In the genomic region with DNA sequence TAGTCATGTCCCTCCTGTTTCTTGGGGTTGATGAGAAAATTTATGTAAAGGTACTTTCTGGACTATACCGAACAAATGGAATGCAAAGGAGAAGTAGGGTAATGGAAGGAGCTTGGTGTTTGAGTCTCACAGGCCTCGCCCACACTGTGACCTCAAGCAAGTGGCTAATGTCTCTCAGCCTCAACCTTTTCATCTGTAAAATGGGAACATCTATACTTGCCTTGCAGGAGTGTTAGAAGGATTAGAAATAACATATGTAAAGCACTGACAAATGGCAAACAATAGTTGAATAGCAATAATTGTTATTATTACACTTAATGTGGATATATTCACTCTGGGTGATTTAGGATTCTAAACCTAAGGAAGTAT, we compare ENCODE assay signal across 14 cellular contexts. TPM values are rescaled to one million over a fixed set of nuclear protein-coding genes. Genes with fewer than 3 reads are reported as not detected.
DNase-seq lines count a peak whose midpoint lies in the region; ATAC-seq, FAIRE-seq and TF ChIP-seq lines count a peak whose summit lies in the region.
"Had no signal": no experiment of that assay in that cellular context is flagged by ENCODE, and none has a peak within 500 bp of the region (broad histone marks: within the 10 kb centered on the region; RNA-seq: fewer than 3 reads in every experiment).

No MANE protein-coding gene starts in this region.

- intact Hi-C loops in HepG2 (cut with micrococcal nuclease; ENCODE audit: unreplicated experiment) (loop anchor here (10.0 kb wide), 1 partner anchor 561 kb away; no protein-coding TSS in a partner anchor), right lobe of liver (cut with DNase I) (no loop called here), psoas muscle (cut with DNase I) (loop anchor here in 1 of 2 donors (1.0 to 5.0 kb wide), 2 partner anchors 21 to 41 kb away; no protein-coding TSS in a partner anchor)

- no peak for ATAC-seq in HepG2
- ATAC-seq in right lobe of liver: no peak
- ATAC-seq in psoas muscle: no peak
- ATAC-seq in GM21381 (IDR thresholded peaks at IDR 0.05; ENCODE audit: unreplicated experiment): no peak
- ATAC-seq in GM18861 (IDR thresholded peaks at IDR 0.05; ENCODE audit: unreplicated experiment): no peak

- TF ChIP-seq POLR2A in HepG2 (IDR thresholded peaks at IDR 0.05; ENCODE audit: insufficient read depth in 1 of 2, low read depth in 2 of 2, low read length in 2 of 2): no peak
- TF ChIP-seq POLR2A in right lobe of liver (IDR thresholded peaks at IDR 0.05): no peak

- in situ Hi-C loops in HepG2 (cut with HindIII; ENCODE audit: extremely low pct_ligation_motif_present, low pct_unique_long_range_greater_than_20kb): no loop called here

- no peak overlapping the region for H3K9ac ChIP-seq in HepG2 (ENCODE audit: insufficient read depth, low read depth, low read length)

- CTCF ChIA-PET in HepG2 (lab: Yijun Ruan, JAX; ENCODE audit: low intra/inter-chr PET ratio, low total read pairs): no interaction called here

- DNase-seq in HepG2 (ENCODE audit: low spot score) (no peak), right lobe of liver (no peak), psoas muscle (no peak), C1 segment of cervical spinal cord (lab: John Stamatoyannopoulos, UW) (no peak)
- no peak for DNase-seq in stimulated activated CD4-positive, alpha-beta T cell treated with anti-CD3 and anti-CD28 coated beads, Interleukin-4, amount 100 ng/mL, for 4 hours
- DNase-seq: activated naive CD8-positive, alpha-beta T cell treated with anti-CD3 and anti-CD28 coated beads for 36 hours; DMS53; effector memory CD4-positive, alpha-beta T cell; NCI-H1417 treated with DMSO at 0.1 percent for 48 hours; SHP77 had no signal

- no peak overlapping the region for H3K4me2 ChIP-seq in HepG2 (ENCODE audit: low read depth, low read length)

- H3K27me3 ChIP-seq in HepG2 (ENCODE audit: control insufficient read depth in 1 of 2, insufficient read depth in 2 of 2, low read length in 2 of 2) (no peaks in the 10 kb centered on the region), right lobe of liver (no peaks in the 10 kb centered on the region), esophagus (ENCODE audit: control insufficient read depth in 1 of 2, insufficient read depth in 2 of 2, low read length in 2 of 2) (no peaks in the 10 kb centered on the region), psoas muscle (ENCODE audit: insufficient read depth in 3 of 3, low read length in 2 of 3) (no peaks in the 10 kb centered on the region)
- H3K27me3 ChIP-seq: testis had no signal

- H4K20me1 ChIP-seq in HepG2 (ENCODE audit: insufficient read depth, low read length): no peaks in the 10 kb centered on the region

- TF ChIP-seq CTCF in HepG2 (CRISPR knock-in tag; IDR thresholded peaks at IDR 0.05): no peak
- no peak for TF ChIP-seq CTCF in right lobe of liver (IDR thresholded peaks at IDR 0.05)
- no peak for TF ChIP-seq CTCF in psoas muscle (IDR thresholded peaks at IDR 0.05)

- H3K36me3 ChIP-seq in HepG2 (replicated peaks in 1 of 2; ENCODE audit: control insufficient read depth in 1 of 2, insufficient read depth in 2 of 2, low read length in 2 of 2): no peaks in the 10 kb centered on the region
- no peaks in the 10 kb centered on the region for H3K36me3 ChIP-seq in right lobe of liver
- no peaks in the 10 kb centered on the region for H3K36me3 ChIP-seq in esophagus (ENCODE audit: control insufficient read depth in 2 of 2, insufficient read depth in 2 of 2, low read length in 1 of 2)
- H3K36me3 ChIP-seq in psoas muscle (ENCODE audit: insufficient read depth in 1 of 2, low read depth in 1 of 2): no peaks in the 10 kb centered on the region

- no peak overlapping the region for H2AFZ ChIP-seq in HepG2 (ENCODE audit: low read length)

- no peak for FAIRE-seq in HepG2 (lab: Jason Lieb, UNC)

- H3K4me3 ChIP-seq in HepG2 (replicated peaks in 1 of 3; ENCODE audit: insufficient read depth in 1 of 3, low read depth in 2 of 3, low read length in 3 of 3): no peak overlapping the region
- no peak overlapping the region for H3K4me3 ChIP-seq in right lobe of liver
- H3K4me3 ChIP-seq in esophagus (ENCODE audit: low read depth in 1 of 2, low read length in 2 of 2): no peak overlapping the region
- no peak overlapping the region for H3K4me3 ChIP-seq in psoas muscle
- H3K4me3 ChIP-seq: testis had no signal

- no peaks in the 10 kb centered on the region for H3K79me2 ChIP-seq in HepG2 (ENCODE audit: insufficient read depth, low read length)

- POLR2A ChIA-PET in HepG2 (lab: Yijun Ruan, JAX): no interaction called here

- BruUV-seq in HepG2 (replicated peaks; lab: Mats Ljungman, UMichigan): no TSS peak

- WGBS in HepG2 (ENCODE audit: low lambda C conversion rate): 89% methylated on average over 2 of the region's 2 CpGs
- 100% methylated on average over 2 of the region's 2 CpGs for WGBS in right lobe of liver (ENCODE audit: insufficient coverage, low coverage, low lambda C conversion rate, missing lambda C conversion rate)
- 72 to 85% methylated on average over 2 of the region's 2 CpGs for WGBS in esophagus, 2 donors
- 44 to 70% (median 53%) methylated on average over 2 of the region's 2 CpGs for WGBS in psoas muscle, 3 donors

- H3K4me1 ChIP-seq in HepG2 (ENCODE audit: insufficient read depth, low read length) (peaks cover 10% of the 10 kb centered on the region; the same call in 1 of the 2 replicates), right lobe of liver (peaks cover 0 to 7% (median 0%) of the 10 kb centered on the region in 4 donors), esophagus (ENCODE audit: control insufficient read depth in 2 of 2, insufficient read depth in 2 of 2, low read length in 1 of 2) (no peaks in the 10 kb centered on the region), psoas muscle (peaks cover 52% of the 10 kb centered on the region)

- H3K9me3 ChIP-seq in HepG2 (ENCODE audit: low read length) (no peaks in the 10 kb centered on the region), right lobe of liver (no peaks in the 10 kb centered on the region), esophagus (ENCODE audit: control insufficient read depth in 2 of 2, insufficient read depth in 1 of 2, low read depth in 1 of 2, low read length in 1 of 2) (no peaks in the 10 kb centered on the region), psoas muscle (no peaks in the 10 kb centered on the region)
- H3K9me3 ChIP-seq: testis had no signal

- TF ChIP-seq RAD21 in HepG2 (CRISPR knock-in tag; IDR thresholded peaks at IDR 0.05): no peak

- H3K27ac ChIP-seq in HepG2 (ENCODE audit: extremely low read length, insufficient read depth, low read length) (no peak overlapping the region), right lobe of liver (no peak overlapping the region), esophagus (ENCODE audit: low read depth in 2 of 2, low read length in 1 of 2) (peak overlapping the region; percentile 56 to 62), psoas muscle (peak overlapping the region; percentile 96)

- TF ChIP-seq EP300 in HepG2 (IDR thresholded peaks at IDR 0.05; ENCODE audit: low read depth in 2 of 2, low read length in 2 of 2): no peak
- no peak for TF ChIP-seq EP300 in HepG2 (CRISPR knock-in tag; IDR thresholded peaks at IDR 0.05; ENCODE audit: borderline replicate concordance)

RNA-seq across cellular contexts. Expression of gene PKIG, which starts 8.9 kb away (rescaled TPM):
- total RNA-seq in HepG2 (2016; rRNA removed; fragmentation: Illumina TruSeq; extraction: Trizol): 44.5 and 47.6 TPM in 2 replicates
- total RNA-seq in HepG2 (2016; cell fraction: cytosol; rRNA removed; fragmentation: Illumina TruSeq; extraction: Trizol; ENCODE audit: low read depth): 153 and 165 TPM in 2 replicates
- total RNA-seq in HepG2 (2016; cell fraction: insoluble cytoplasmic fraction; rRNA removed; fragmentation: Illumina TruSeq; extraction: Trizol): 46.5 and 47.5 TPM in 2 replicates
- 152 and 172 TPM in 2 replicates for total RNA-seq in HepG2 (2016; cell fraction: membrane; rRNA removed; fragmentation: Illumina TruSeq; extraction: Trizol)
- total RNA-seq in HepG2 (2016; cell fraction: nucleus; rRNA removed; fragmentation: Illumina TruSeq; extraction: Trizol): 15.9 and 17.5 TPM in 2 replicates
- polyA plus RNA-seq in HepG2 (2011; rRNA removed): 30.8 and 31.0 TPM in 2 replicates
- polyA plus RNA-seq in HepG2 (2011; cell fraction: cytosol; rRNA removed): 38.5 and 44.2 TPM in 2 replicates
- 16.9 and 18.1 TPM in 2 replicates for polyA plus RNA-seq in HepG2 (2011; cell fraction: nucleus; rRNA removed)
- 31.8 and 34.8 TPM in 2 replicates for polyA plus RNA-seq in HepG2 (2012)
- 204 and 234 TPM in 2 replicates for polyA plus RNA-seq in HepG2 (2016; cell fraction: cytosol; fragmentation: Illumina TruSeq; extraction: Trizol; ENCODE audit: low read depth)
- polyA plus RNA-seq in HepG2 (2016; cell fraction: insoluble cytoplasmic fraction; fragmentation: Illumina TruSeq; extraction: Trizol; ENCODE audit: low read depth): 54.1 and 61.3 TPM in 2 replicates
- polyA plus RNA-seq in HepG2 (2016; cell fraction: membrane; fragmentation: Illumina TruSeq; extraction: Trizol; ENCODE audit: low read depth): 173 and 198 TPM in 2 replicates
- 31.1 and 35.7 TPM in 2 replicates for polyA plus RNA-seq in HepG2 (2016; cell fraction: nucleus; fragmentation: Illumina TruSeq; extraction: Trizol; ENCODE audit: insufficient read depth, low read depth)
- polyA minus RNA-seq in HepG2 (2011; rRNA and poly(A)+ RNA removed; ENCODE audit: low replicate concordance): 5.9 and 22.6 TPM in 2 replicates
- 13.4 and 14.9 TPM in 2 replicates for polyA minus RNA-seq in HepG2 (2011; cell fraction: cytosol; rRNA and poly(A)+ RNA removed)
- 9.3 and 9.9 TPM in 2 replicates for polyA minus RNA-seq in HepG2 (2011; cell fraction: nucleus; rRNA and poly(A)+ RNA removed)
- total RNA-seq in right lobe of liver: 10 to 100 TPM; 11.7 to 31.7 (median 21.8) TPM
- polyA plus RNA-seq in esophagus: 10 to 100 TPM; 13.7 to 33.3 TPM
- total RNA-seq in psoas muscle: 100 to 1,000 TPM in 2 of 4 donors, 10 to 100 TPM in 2; 35.2 to 110 (median 88.3) TPM
- 100 to 1,000 TPM in 2 of 3 donors, 10 to 100 TPM in 1; 33.5 to 134 (median 108) TPM for polyA plus RNA-seq in psoas muscle

RNA-seq across cellular contexts. Expression of gene SERINC3, which starts 51.6 kb away (rescaled TPM):
- total RNA-seq in HepG2 (2016; rRNA removed; fragmentation: Illumina TruSeq; extraction: Trizol): 53.5 and 82.0 TPM in 2 replicates
- 18.2 and 23.6 TPM in 2 replicates for total RNA-seq in HepG2 (2016; cell fraction: cytosol; rRNA removed; fragmentation: Illumina TruSeq; extraction: Trizol; ENCODE audit: low read depth)
- total RNA-seq in HepG2 (2016; cell fraction: insoluble cytoplasmic fraction; rRNA removed; fragmentation: Illumina TruSeq; extraction: Trizol): 60.4 and 86.2 TPM in 2 replicates
- 40.1 and 41.9 TPM in 2 replicates for total RNA-seq in HepG2 (2016; cell fraction: membrane; rRNA removed; fragmentation: Illumina TruSeq; extraction: Trizol)
- total RNA-seq in HepG2 (2016; cell fraction: nucleus; rRNA removed; fragmentation: Illumina TruSeq; extraction: Trizol): 61.2 and 69.4 TPM in 2 replicates
- 208 and 226 TPM in 2 replicates for polyA plus RNA-seq in HepG2 (2011; rRNA removed)
- polyA plus RNA-seq in HepG2 (2011; cell fraction: cytosol; rRNA removed): 233 and 277 TPM in 2 replicates
- 99.3 and 112 TPM in 2 replicates for polyA plus RNA-seq in HepG2 (2011; cell fraction: nucleus; rRNA removed)
- polyA plus RNA-seq in HepG2 (2012): 113 and 127 TPM in 2 replicates
- 14.1 and 17.6 TPM in 2 replicates for polyA plus RNA-seq in HepG2 (2016; cell fraction: cytosol; fragmentation: Illumina TruSeq; extraction: Trizol; ENCODE audit: low read depth)
- polyA plus RNA-seq in HepG2 (2016; cell fraction: insoluble cytoplasmic fraction; fragmentation: Illumina TruSeq; extraction: Trizol; ENCODE audit: low read depth): 45.2 and 48.0 TPM in 2 replicates
- 24.9 and 28.0 TPM in 2 replicates for polyA plus RNA-seq in HepG2 (2016; cell fraction: membrane; fragmentation: Illumina TruSeq; extraction: Trizol; ENCODE audit: low read depth)
- polyA plus RNA-seq in HepG2 (2016; cell fraction: nucleus; fragmentation: Illumina TruSeq; extraction: Trizol; ENCODE audit: insufficient read depth, low read depth): 80.9 and 84.6 TPM in 2 replicates
- polyA minus RNA-seq in HepG2 (2011; rRNA and poly(A)+ RNA removed; ENCODE audit: low replicate concordance): 441 and 695 TPM in 2 replicates
- 196 and 254 TPM in 2 replicates for polyA minus RNA-seq in HepG2 (2011; cell fraction: cytosol; rRNA and poly(A)+ RNA removed)
- polyA minus RNA-seq in HepG2 (2011; cell fraction: nucleus; rRNA and poly(A)+ RNA removed): 98.0 and 139 TPM in 2 replicates
- 10 to 100 TPM; 42.2 to 77.5 (median 58.5) TPM for total RNA-seq in right lobe of liver
- polyA plus RNA-seq in esophagus: 10 to 100 TPM; 25.5 to 35.1 TPM
- 100 to 1,000 TPM in 2 of 4 donors, 10 to 100 TPM in 2; 89.5 to 104 (median 97.8) TPM for total RNA-seq in psoas muscle
- 10 to 100 TPM; 35.6 to 89.2 (median 36.3) TPM for polyA plus RNA-seq in psoas muscle

Comparison
In these comparisons a context has a peak if more than half of its experiments do, and no peak if none do; other contexts are left out.
1. H3K27ac ChIP-seq: peak in esophagus (2 of 2) and psoas muscle (single experiment); none in HepG2 (single experiment) and right lobe of liver (0 of 3).